17 cellular contexts compared by ENCODE assay signal in the genomic region with DNA sequence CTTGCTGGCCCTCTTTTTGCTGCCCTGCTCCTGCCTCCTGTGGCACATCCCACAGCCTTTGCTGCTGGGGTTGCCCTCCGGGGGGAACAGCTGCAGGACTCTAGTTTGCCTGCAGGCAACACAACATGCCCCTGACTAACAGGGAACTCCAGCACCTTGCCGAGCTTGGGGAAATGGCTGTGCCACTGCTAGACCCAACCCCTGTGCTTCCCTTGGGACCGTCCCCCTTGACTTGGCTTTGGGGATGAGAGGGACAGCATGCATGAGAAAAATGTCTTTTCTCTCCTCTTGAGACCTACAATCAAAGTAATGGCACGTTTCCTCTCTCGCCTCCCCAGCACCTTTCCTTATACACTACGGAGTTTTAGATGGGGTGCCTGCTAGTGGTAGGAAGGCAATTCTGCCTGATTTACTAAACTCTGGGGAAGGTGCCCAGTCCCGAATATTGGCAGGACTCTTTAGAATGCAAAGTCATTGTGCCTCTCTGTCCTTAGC. TPM values are rescaled to one million over a fixed set of nuclear protein-coding genes. Genes with fewer than 3 reads are reported as not detected.
DNase-seq lines count a peak whose midpoint lies in the region; ATAC-seq, FAIRE-seq and TF ChIP-seq lines count a peak whose summit lies in the region.
"Had no signal": no experiment of that assay in that cellular context is flagged by ENCODE, and none has a peak within 500 bp of the region (broad histone marks: within the 10 kb centered on the region; RNA-seq: fewer than 3 reads in every experiment).

No MANE protein-coding gene starts in this region.

- FAIRE-seq in astrocyte (lab: Jason Lieb, UNC), result no peak
- FAIRE-seq: D721Med had no signal

- H3K79me2 ChIP-seq in DND-41 (ENCODE audit: insufficient read depth, low read length), result no peaks in the 10 kb centered on the region
- no peaks in the 10 kb centered on the region for H3K79me2 ChIP-seq in astrocyte (ENCODE audit: insufficient read depth, low read length)
- H3K79me2 ChIP-seq in mesendoderm (ENCODE audit: control insufficient read depth, insufficient read depth, low read length), result no peaks in the 10 kb centered on the region

- H4K8ac ChIP-seq in mesendoderm (ENCODE audit: low read depth, low read length), result no peak overlapping the region

- H3K36me3 Mint-ChIP-seq in astrocyte (ENCODE audit: low read depth, unreplicated experiment) (no peaks in the 10 kb centered on the region), HFFc6 (ENCODE audit: low read depth) (no peaks in the 10 kb centered on the region)
- H3K36me3 Mint-ChIP-seq: natural killer cell treated with Interleukin-12 subunit alpha and Interleukin-12 subunit beta and Interleukin-15 and Interleukin-18, amount 100 ng/mL, for 72 hours had no signal

- ATAC-seq in DND-41 (ENCODE audit: insufficient read depth, low read depth) (no peak), mucosa of descending colon (no peak)
- ATAC-seq: natural killer cell treated with Interleukin-12 subunit alpha and Interleukin-12 subunit beta and Interleukin-15 and Interleukin-18, amount 100 ng/mL, for 72 hours had no signal

- H3K4me2 ChIP-seq in DND-41 (ENCODE audit: insufficient read depth, low read length), result no peak overlapping the region
- no peak overlapping the region for H3K4me2 ChIP-seq in astrocyte (ENCODE audit: low read length)
- no peak overlapping the region for H3K4me2 ChIP-seq in mesendoderm (ENCODE audit: low read length)

- no peak overlapping the region for H2BK5ac ChIP-seq in mesendoderm (ENCODE audit: low read length)

- no peak overlapping the region for H2AK5ac ChIP-seq in mesendoderm (ENCODE audit: low read length)

- H3K27me3 ChIP-seq in DND-41 (ENCODE audit: insufficient read depth, low read length, poor library complexity), result no peaks in the 10 kb centered on the region
- H3K27me3 ChIP-seq in astrocyte (ENCODE audit: insufficient read depth, low read length), result no peaks in the 10 kb centered on the region
- no peaks in the 10 kb centered on the region for H3K27me3 ChIP-seq in cardiac muscle cell
- no peaks in the 10 kb centered on the region for H3K27me3 ChIP-seq in mesendoderm (ENCODE audit: insufficient read depth, low read length, poor library complexity)
- H3K27me3 ChIP-seq: suprapubic skin had no signal

- no peak overlapping the region for H2BK15ac ChIP-seq in mesendoderm (replicated peaks; ENCODE audit: low read depth)

- H4K20me1 ChIP-seq in DND-41 (ENCODE audit: insufficient read depth, low read length) (no peaks in the 10 kb centered on the region), astrocyte (ENCODE audit: insufficient read depth, low read length) (no peaks in the 10 kb centered on the region)

- no peak overlapping the region for H3K18ac ChIP-seq in mesendoderm (ENCODE audit: low read length)

- H3K27ac Mint-ChIP-seq in astrocyte (ENCODE audit: unreplicated experiment) (no peak overlapping the region), HFFc6 (no peak overlapping the region)
- H3K27ac Mint-ChIP-seq: natural killer cell treated with Interleukin-12 subunit alpha and Interleukin-12 subunit beta and Interleukin-15 and Interleukin-18, amount 100 ng/mL, for 72 hours had no signal

- intact Hi-C loops in mucosa of descending colon (cut with DNase I, micrococcal nuclease), result no loop called here

- H3K79me1 ChIP-seq in mesendoderm (ENCODE audit: low read length), result no peaks in the 10 kb centered on the region

- H2AFZ ChIP-seq in DND-41 (ENCODE audit: low read depth, low read length) (0 out of 2 replicates have a peak overlapping the region, but pooled peaks have one; percentile 19), astrocyte (ENCODE audit: low read depth, low read length) (no peak overlapping the region)

- H3K4me1 ChIP-seq in DND-41 (ENCODE audit: insufficient read depth, low read length), result peaks cover 11% of the 10 kb centered on the region
- no peaks in the 10 kb centered on the region for H3K4me1 ChIP-seq in astrocyte (ENCODE audit: insufficient read depth, low read length)
- H3K4me1 ChIP-seq in cardiac muscle cell (ENCODE audit: low read depth), result no peaks in the 10 kb centered on the region
- H3K4me1 ChIP-seq in mesendoderm (ENCODE audit: control insufficient read depth, low read depth, low read length), result peaks cover 1% of the 10 kb centered on the region
- no peaks in the 10 kb centered on the region for H3K4me1 ChIP-seq in mucosa of descending colon (ENCODE audit: low read depth)

- H3K27me3 Mint-ChIP-seq in astrocyte (ENCODE audit: low read depth, unreplicated experiment) (no peaks in the 10 kb centered on the region), HFFc6 (ENCODE audit: insufficient read depth) (no peaks in the 10 kb centered on the region; the same call in none of the 2 replicates)

- H3K9ac ChIP-seq in DND-41 (ENCODE audit: low read depth, low read length) (no peak overlapping the region), astrocyte (ENCODE audit: low read length) (no peak overlapping the region), mesendoderm (ENCODE audit: low read length) (peak overlapping the region; percentile 7)

- no peak overlapping the region for H3K23ac ChIP-seq in mesendoderm (ENCODE audit: low read length)

- H4K5ac ChIP-seq in mesendoderm (ENCODE audit: low read length), result no peak overlapping the region

- no peaks in the 10 kb centered on the region for H3K9me3 Mint-ChIP-seq in astrocyte (ENCODE audit: unreplicated experiment)
- H3K9me3 Mint-ChIP-seq in HFFc6, result no peaks in the 10 kb centered on the region
- H3K9me3 Mint-ChIP-seq: natural killer cell treated with Interleukin-12 subunit alpha and Interleukin-12 subunit beta and Interleukin-15 and Interleukin-18, amount 100 ng/mL, for 72 hours had no signal

- no peak overlapping the region for H2BK120ac ChIP-seq in mesendoderm (ENCODE audit: low read depth, low read length)

- WGBS in mesendoderm (ENCODE audit: extremely low coverage, insufficient coverage, low lambda C conversion rate), result no CpG with 5 or more reads among the region's 7 CpGs

- H3K56ac ChIP-seq in mesendoderm (ENCODE audit: low read length), result peak overlapping the region; percentile 66

- H3K36me3 ChIP-seq in DND-41 (ENCODE audit: insufficient read depth, low read length) (no peaks in the 10 kb centered on the region), astrocyte (ENCODE audit: insufficient read depth, low read length) (no peaks in the 10 kb centered on the region), cardiac muscle cell (no peaks in the 10 kb centered on the region), mesendoderm (ENCODE audit: control insufficient read depth, insufficient read depth, low read length) (no peaks in the 10 kb centered on the region), mucosa of descending colon (ENCODE audit: low read depth) (no peaks in the 10 kb centered on the region)
- H3K36me3 ChIP-seq: suprapubic skin had no signal

- H3K27ac ChIP-seq in DND-41 (ENCODE audit: low read length) (no peak overlapping the region), astrocyte (ENCODE audit: low read depth, low read length) (no peak overlapping the region), cardiac muscle cell (no peak overlapping the region), mesendoderm (ENCODE audit: low read depth, low read length) (no peak overlapping the region)
- H3K27ac ChIP-seq: suprapubic skin had no signal

- no peak for TF ChIP-seq CTCF in DND-41 (IDR thresholded peaks at IDR 0.05; ENCODE audit: borderline replicate concordance, extremely low read depth, low read length, poor library complexity, severe bottlenecking)
- peak; percentile 6 for TF ChIP-seq CTCF in astrocyte (IDR thresholded peaks at IDR 0.05; ENCODE audit: insufficient read depth, low read depth, low read length)
- peak; percentile 22 for TF ChIP-seq CTCF in cardiac muscle cell (IDR thresholded peaks at IDR 0.05; ENCODE audit: low read depth, low read length)
- no peak for TF ChIP-seq CTCF in HFFc6 (IDR thresholded peaks at IDR 0.05)
- no peak for TF ChIP-seq CTCF in mucosa of descending colon (IDR thresholded peaks at IDR 0.05)

- DNase-seq in DND-41 (no peak), astrocyte (ENCODE audit: low read depth) (no peak), cardiac muscle cell (ENCODE audit: low read depth in 1 of 2, low spot score in 1 of 2) (no peak), mesendoderm (peak; percentile 78), HFFc6 (no peak), GM19240 (ENCODE audit: insufficient read length, low spot score) (no peak), mucosa of descending colon (no peak)
- DNase-seq in activated T-cell treated with anti-CD3 and anti-CD28 coated beads, Interleukin-2, amount 50 U/mL, for 48 hours, result no peak
- DNase-seq: activated CD4-positive, alpha-beta T cell treated with anti-CD3 and anti-CD28 coated beads for 1 hour; activated naive CD4-positive, alpha-beta T cell; retina; RPMI8226; stimulated activated CD4-positive, alpha-beta T cell treated with anti-CD3 and anti-CD28 coated beads, Interleukin-1b, Interleukin-23, amount 100 ng/mL, for 48 hours; T-helper 1 cell had no signal

- no peak overlapping the region for H3K4me3 ChIP-seq in DND-41 (ENCODE audit: low read depth in 1 of 2, low read length in 2 of 2)
- H3K4me3 ChIP-seq in astrocyte (ENCODE audit: insufficient read depth, low read depth, low read length), result no peak overlapping the region
- no peak overlapping the region for H3K4me3 ChIP-seq in cardiac muscle cell
- H3K4me3 ChIP-seq in mesendoderm (ENCODE audit: low read length), result no peak overlapping the region
- H3K4me3 ChIP-seq in mucosa of descending colon, result no peak overlapping the region
- H3K4me3 ChIP-seq: suprapubic skin had no signal

- H3K4ac ChIP-seq in mesendoderm (ENCODE audit: low read depth, low read length), result no peak overlapping the region

- H3K4me3 Mint-ChIP-seq in astrocyte (ENCODE audit: unreplicated experiment) (no peak overlapping the region), HFFc6 (no peak overlapping the region)
- H3K4me3 Mint-ChIP-seq: natural killer cell treated with Interleukin-12 subunit alpha and Interleukin-12 subunit beta and Interleukin-15 and Interleukin-18, amount 100 ng/mL, for 72 hours had no signal

- H3K9me3 ChIP-seq in DND-41 (ENCODE audit: insufficient read depth, low read length, severe bottlenecking) (no peaks in the 10 kb centered on the region), astrocyte (ENCODE audit: insufficient read depth, low read depth, low read length) (no peaks in the 10 kb centered on the region), cardiac muscle cell (ENCODE audit: low read depth) (no peaks in the 10 kb centered on the region), mucosa of descending colon (no peaks in the 10 kb centered on the region)
- H3K9me3 ChIP-seq: suprapubic skin had no signal

- H3K4me1 Mint-ChIP-seq in astrocyte (ENCODE audit: low read depth, unreplicated experiment) (peaks cover 3% of the 10 kb centered on the region), HFFc6 (ENCODE audit: low read depth) (peaks cover 7% of the 10 kb centered on the region)

RNA-seq across cellular contexts. Expression of a gene that starts 12.4 kb away (rescaled TPM):
- total RNA-seq in astrocyte (14.6 and 15.6 TPM in 2 replicates), cardiac muscle cell (16.7 and 22.9 TPM in 2 replicates), mucosa of descending colon (10 to 100 TPM; 19.1 to 31.5 (median 27.0) TPM)
- 8.4 and 9.4 TPM in 2 replicates for polyA plus RNA-seq in cardiac muscle cell
- polyA plus RNA-seq in mesendoderm (2013, experiment 1 of 2), result 8.9 TPM
- 8.7 TPM for polyA plus RNA-seq in mesendoderm (2013, experiment 2 of 2)
- total RNA-seq in HFFc6 (2021; fragmentation: NEBNext Ultra II Directional; extraction: Animal tissue kit (Norgen Biotek cat#: 25700)), result 10 to 100 TPM; 11.3 to 14.7 (median 13.8) TPM

Comparison
In these comparisons a context has a peak if more than half of its experiments do, and no peak if none do; other contexts are left out.
1. CTCF ChIP-seq: peak in astrocyte (single experiment) and cardiac muscle cell (single experiment); none in DND-41 (single experiment), HFFc6 (single experiment) and mucosa of descending colon (single experiment).